In the genomic region with DNA sequence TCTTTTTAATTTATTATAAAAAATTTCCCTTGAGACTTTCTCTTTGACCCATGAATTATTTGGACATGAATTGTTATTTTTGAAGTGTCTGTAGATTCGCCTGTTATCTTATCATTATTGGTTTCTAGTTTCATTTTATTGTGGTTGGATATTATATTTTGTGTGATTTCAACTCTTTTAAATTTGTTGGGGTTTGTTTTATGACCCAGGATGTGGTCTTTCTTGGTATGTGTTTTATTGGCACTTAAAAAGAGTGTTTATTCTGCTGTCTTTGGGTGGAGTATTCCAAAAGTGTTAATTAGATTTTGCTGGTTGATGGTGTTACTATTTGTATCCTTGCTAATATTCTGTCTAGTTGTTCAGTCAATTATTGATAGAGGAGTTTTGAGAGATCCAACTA, we compare ENCODE assay signal across 23 cellular contexts. TPM values are rescaled to one million over a fixed set of nuclear protein-coding genes. Genes with fewer than 3 reads are reported as not detected.
A peak's percentile ranks its signal among the peaks of the same experiment; 100 is the strongest.
DNase-seq lines count a peak whose midpoint lies in the region; ATAC-seq, FAIRE-seq and TF ChIP-seq lines count a peak whose summit lies in the region.
"Had no signal": no experiment of that assay in that cellular context is flagged by ENCODE, and none has a peak within 500 bp of the region (broad histone marks: within the 10 kb centered on the region; RNA-seq: fewer than 3 reads in every experiment).

No MANE protein-coding gene starts in this region.

- no peak overlapping the region for H3K4me3 ChIP-seq in kidney (ENCODE audit: low read length in 2 of 2)
- H3K4me3 ChIP-seq: GM23248 had no signal

- H3K27me3 Mint-ChIP-seq in effector memory CD8-positive, alpha-beta T cell: peaks cover 0 to 8% of the 10 kb centered on the region in 2 donors

- H3K27ac Mint-ChIP-seq in effector memory CD8-positive, alpha-beta T cell: no peak overlapping the region
- H3K27ac Mint-ChIP-seq: CD4-positive, alpha-beta memory T cell; HFFc6 had no signal

- no peak for TF ChIP-seq CTCF in kidney (IDR thresholded peaks at IDR 0.05; ENCODE audit: borderline replicate concordance, extremely low read depth, insufficient read depth)

- POLR2A ChIA-PET in HEK293T (lab: Yijun Ruan, JAX): no interaction called here

- H3K36me3 Mint-ChIP-seq in effector memory CD8-positive, alpha-beta T cell (ENCODE audit: insufficient read depth): no peaks in the 10 kb centered on the region
- H3K36me3 Mint-ChIP-seq: CD4-positive, alpha-beta memory T cell had no signal

- H3K4me1 ChIP-seq in kidney (ENCODE audit: control insufficient read depth in 1 of 2, insufficient read depth in 1 of 2, low read depth in 1 of 2, low read length in 2 of 2): no peaks in the 10 kb centered on the region
- H3K4me1 ChIP-seq: Caco-2 had no signal

- no peaks in the 10 kb centered on the region for H3K36me3 ChIP-seq in kidney (ENCODE audit: control insufficient read depth in 1 of 2, insufficient read depth in 2 of 2, low read length in 2 of 2)

- H3K4me1 Mint-ChIP-seq in effector memory CD8-positive, alpha-beta T cell (ENCODE audit: low read depth in 2 of 2): peaks cover 6 to 20% of the 10 kb centered on the region in 2 donors
- H3K4me1 Mint-ChIP-seq: CD4-positive, alpha-beta memory T cell had no signal

- peak overlapping the region; percentile 49 to 54 for H3K4me3 Mint-ChIP-seq in effector memory CD8-positive, alpha-beta T cell
- H3K4me3 Mint-ChIP-seq: HFFc6 had no signal

- intact Hi-C loops in kidney (cut with DNase I): no loop called here

- H3K9me3 ChIP-seq in kidney (ENCODE audit: control insufficient read depth in 1 of 2, low read length in 2 of 2): peaks cover 0 to 14% of the 10 kb centered on the region in 2 donors
- H3K9me3 ChIP-seq: Caco-2 had no signal

- ATAC-seq in effector memory CD8-positive, alpha-beta T cell (replicated peaks): peak; percentile 76
- ATAC-seq in GM19455 (IDR thresholded peaks at IDR 0.05; ENCODE audit: unreplicated experiment) (no peak), GM18498 (IDR thresholded peaks at IDR 0.05; ENCODE audit: unreplicated experiment) (no peak)

- FAIRE-seq in kidney (lab: Jason Lieb, UNC): peak; percentile 52
- FAIRE-seq in GM12891 (lab: Jason Lieb, UNC): no peak
- FAIRE-seq: GM12892, GM18507, H1 had no signal

- no peak for TF ChIP-seq POLR2A in GM12891 (IDR thresholded peaks at IDR 0.05; ENCODE audit: low read depth, low read length)

- H3K27ac ChIP-seq in kidney (ENCODE audit: low read depth in 2 of 2, low read length in 2 of 2): no peak overlapping the region
- H3K27ac ChIP-seq: GM23248 had no signal

- H3K9me3 Mint-ChIP-seq in effector memory CD8-positive, alpha-beta T cell: peaks cover 4 to 22% of the 10 kb centered on the region in 2 donors

- CTCF ChIA-PET in HEK293T (lab: Yijun Ruan, JAX): no interaction called here

- no peak for DNase-seq in HEK293T (ENCODE audit: extremely low spot score)
- no peak for DNase-seq in effector memory CD8-positive, alpha-beta T cell
- no peak for DNase-seq in kidney
- no peak for DNase-seq in SHP77 treated with DMSO at 0.1 percent for 48 hours (lab: John Stamatoyannopoulos, UW)
- no peak for DNase-seq in GM12891 (ENCODE audit: insufficient read length, low spot score)
- DNase-seq: C1 segment of cervical spinal cord; Caco-2; CD4-positive, alpha-beta memory T cell; DMS153; EL; GF-D8; GM23248; H7; HCEC 1CT; HFFc6 had no signal

- H3K9ac ChIP-seq in kidney (ENCODE audit: low read length in 2 of 2): no peak overlapping the region
- H3K9ac ChIP-seq: GM23248 had no signal

TF ChIP-seq in HEK293T, 16 proteins besides CTCF, POLR2A, EP300 and RAD21:
- TF ChIP-seq CTBP1 (IDR thresholded peaks at IDR 0.05; ENCODE audit: borderline replicate concordance): peak; percentile 41; the same call in 1 of the 2 replicates
- TF ChIP-seq LEF1 (IDR thresholded peaks at IDR 0.05; ENCODE audit: borderline replicate concordance): no peak

TF ChIP-seq in GM12891, 5 proteins besides CTCF, POLR2A, EP300 and RAD21:
- no peak for TF ChIP-seq POU2F2 (IDR thresholded peaks at IDR 0.05; ENCODE audit: low read depth, low read length)
- no peak for TF ChIP-seq TAF1 (IDR thresholded peaks at IDR 0.05; ENCODE audit: low read depth, low read length)
- no peak for TF ChIP-seq PAX5 (IDR thresholded peaks at IDR 0.05; ENCODE audit: insufficient read depth, low read length, severe bottlenecking)
- TF ChIP-seq SPI1 (IDR thresholded peaks at IDR 0.05; ENCODE audit: low read depth, low read length): no peak
- no peak for TF ChIP-seq POLR2AphosphoS5 (IDR thresholded peaks at IDR 0.05; ENCODE audit: low read depth, low read length)

RNA-seq across cellular contexts. Expression of gene GPR141, which starts 50.5 kb away (rescaled TPM):
- total RNA-seq in kidney: 3.3 TPM
- not detected for polyA plus RNA-seq in kidney (ENCODE audit: insufficient read depth, low read depth, low replicate concordance)
- 3.9 TPM for polyA plus RNA-seq in GM12891 (2012; ENCODE audit: low read depth, missing spikeins)
- total RNA-seq: A172; A673; Caco-2; CD4-positive, alpha-beta memory T cell; GM23248; H7; HFFc6 had no signal
- polyA plus RNA-seq: BJ; CD4-positive, alpha-beta memory T cell; GM23248 had no signal
